In genomic region chr12:94458882-94459772, GRCh38 we compare ENCODE assay signal across 8 cellular contexts. TPM values are rescaled to one million over a fixed set of nuclear protein-coding genes. Genes with fewer than 3 reads are reported as not detected.
DNase-seq lines count a peak whose midpoint lies in the region; ATAC-seq and TF ChIP-seq lines count a peak whose summit lies in the region.

No MANE protein-coding gene starts in this region.

- H3K9me3 ChIP-seq in breast epithelium (no peaks in the 10 kb centered on the region), stomach (no peaks in the 10 kb centered on the region)

- TF ChIP-seq CTCF in AG09309 (IDR thresholded peaks at IDR 0.05; ENCODE audit: control insufficient read depth, insufficient read depth, low read depth, low read length, missing control alignments) (no peak), breast epithelium (IDR thresholded peaks at IDR 0.05) (no peak), stomach (IDR thresholded peaks at IDR 0.05) (no peak)

- intact Hi-C loops in breast epithelium (cut with DNase I; ENCODE audit: low total_unique reads) = no loop called here
- intact Hi-C loops in stomach (cut with DNase I; ENCODE audit: low total_unique reads) = no loop called here

- ATAC-seq in GM18508 (IDR thresholded peaks at IDR 0.05; ENCODE audit: insufficient read depth, unreplicated experiment) = peak; percentile 31
- peak; percentile 37 for ATAC-seq in HG03095 (IDR thresholded peaks at IDR 0.05; ENCODE audit: unreplicated experiment)

- 0 to 1% (median 1%) methylated on average over 28 of the region's 28 CpGs for WGBS in stomach, 5 donors

- TF ChIP-seq EP300 in stomach (IDR thresholded peaks at IDR 0.05) = no peak

- H3K4me1 ChIP-seq in breast epithelium (no peaks in the 10 kb centered on the region), stomach (peaks cover 0 to 25% (median 16%) of the 10 kb centered on the region in 4 donors)

- peak overlapping the region; percentile 90 for H3K4me3 ChIP-seq in AG09309 (ENCODE audit: control insufficient read depth, low read depth, low read length)
- H3K4me3 ChIP-seq in breast epithelium = peak overlapping the region; percentile 77 to 86 (median 85)
- peak overlapping the region; percentile 63 to 76 (median 69) for H3K4me3 ChIP-seq in stomach

- DNase-seq in AG09309 (ENCODE audit: low read depth) = no peak
- DNase-seq in NOMO-1 treated with DMSO at 0.1 percent for 48 hours (lab: John Stamatoyannopoulos, UW; ENCODE audit: unreplicated experiment) = peak; percentile 57
- no peak for DNase-seq in breast epithelium (ENCODE audit: low spot score in 2 of 2)
- DNase-seq in kidney glomerular epithelial cell (lab: John Stamatoyannopoulos, UW) = peak; percentile 22
- no peak for DNase-seq in stomach
- DNase-seq in HK-2 (ENCODE audit: unreplicated experiment) = no peak

- H3K36me3 ChIP-seq in breast epithelium (no peaks in the 10 kb centered on the region), stomach (peaks cover 2 to 7% (median 6%) of the 10 kb centered on the region in 4 donors)

- TF ChIP-seq POLR2A in breast epithelium (IDR thresholded peaks at IDR 0.05) (no peak), stomach (IDR thresholded peaks at IDR 0.05) (no peak)

- H3K27me3 ChIP-seq in breast epithelium = no peaks in the 10 kb centered on the region
- H3K27me3 ChIP-seq in stomach = no peaks in the 10 kb centered on the region

- H3K27ac ChIP-seq in breast epithelium (peak overlapping the region; percentile 89 to 96), stomach (peak overlapping the region; percentile 89 to 94 (median 91))

RNA-seq across cellular contexts. Expression of gene CEP83, which starts 0.5 kb away (rescaled TPM):
- total RNA-seq in breast epithelium (10 to 100 TPM; 13.3 to 30.0 (median 23.3) TPM), stomach (10 to 100 TPM; 14.8 to 44.4 (median 24.6) TPM)
- polyA plus RNA-seq in stomach = 1 to 10 TPM; 2.6 to 8.2 (median 4.9) TPM

Comparison
In these comparisons a context has a peak if more than half of its experiments do, and no peak if none do; other contexts are left out.
1. DNase-seq: peak in NOMO-1 treated with DMSO at 0.1 percent for 48 hours (single experiment) and kidney glomerular epithelial cell (single experiment); none in AG09309 (single experiment), breast epithelium (0 of 2), stomach (single experiment) and HK-2 (single experiment).
2. Peak in every context shown above with its lines, with median percentiles within 50 percentile points of each other: H3K4me3 ChIP-seq.